In genomic region chr3:158110658-158111018, GRCh38 we compare ENCODE assay signal across 8 cellular contexts. TPM values are rescaled to one million over a fixed set of nuclear protein-coding genes. Genes with fewer than 3 reads are reported as not detected.
A peak's percentile ranks its signal among the peaks of the same experiment; 100 is the strongest.
DNase-seq lines count a peak whose midpoint lies in the region; ATAC-seq, FAIRE-seq and TF ChIP-seq lines count a peak whose summit lies in the region.

No MANE protein-coding gene starts in this region.

- DNase-seq in DMS 273 (lab: John Stamatoyannopoulos, UW; ENCODE audit: unreplicated experiment) (peak; percentile 98), SIG-M5 (lab: John Stamatoyannopoulos, UW) (no peak), H54 (ENCODE audit: insufficient read length, low spot score) (no peak), GM19238 (ENCODE audit: insufficient read length, low spot score) (no peak), COLO668 (lab: John Stamatoyannopoulos, UW; ENCODE audit: unreplicated experiment) (no peak)

- peak overlapping the region; percentile 44 for H3K9ac ChIP-seq in muscle layer of colon (ENCODE audit: low read length)

- peaks cover 52% of the 10 kb centered on the region for H3K27me3 Mint-ChIP-seq in brain

- H3K36me3 Mint-ChIP-seq in brain = peaks cover 18% of the 10 kb centered on the region

- FAIRE-seq in H54 (lab: Jason Lieb, UNC) = no peak

- peak overlapping the region; percentile 91 to 96 (median 92) for H3K4me3 Mint-ChIP-seq in brain

- H3K27me3 ChIP-seq in muscle layer of colon (ENCODE audit: control insufficient read depth in 1 of 2, insufficient read depth in 2 of 2, low read length in 2 of 2) = peaks cover 35 to 39% of the 10 kb centered on the region in 2 donors

- H3K27ac ChIP-seq in muscle layer of colon (ENCODE audit: low read depth, low read length) = peak overlapping the region; percentile 45

- no peak for TF ChIP-seq POLR2A in H54 (IDR thresholded peaks at IDR 0.05; ENCODE audit: low read depth, low read length)

- H3K9me3 ChIP-seq in muscle layer of colon (ENCODE audit: low read length) = no peaks in the 10 kb centered on the region

- no peaks in the 10 kb centered on the region for H3K36me3 ChIP-seq in muscle layer of colon (ENCODE audit: insufficient read depth, low read length)

- peaks cover 27% of the 10 kb centered on the region for H3K4me1 ChIP-seq in muscle layer of colon (ENCODE audit: insufficient read depth, low read length)

- peaks cover 49% of the 10 kb centered on the region for H3K4me1 Mint-ChIP-seq in brain

- peaks cover 17 to 23% (median 20%) of the 10 kb centered on the region in 5 experiments for H3K9me3 Mint-ChIP-seq in brain

- TF ChIP-seq CTCF in brain (conservative IDR thresholded peaks at IDR 0.05) = no peak

- ATAC-seq in HG03378 (IDR thresholded peaks at IDR 0.05; ENCODE audit: unreplicated experiment) = peak; percentile 8

- H3K4me3 ChIP-seq in muscle layer of colon (ENCODE audit: low read depth in 1 of 2, low read length in 2 of 2) = peak overlapping the region; percentile 72 to 85

- H3K27ac Mint-ChIP-seq in brain = peak overlapping the region; percentile 71 to 97 (median 90)

RNA-seq across cellular contexts. Expression of gene RSRC1, which starts 0.7 kb away (rescaled TPM):
- polyA plus RNA-seq in brain (ENCODE audit: insufficient read depth, low read depth, low replicate concordance) = 26.7 TPM

RNA-seq across cellular contexts. Expression of gene SHOX2, which starts 4.4 kb away (rescaled TPM):
- polyA plus RNA-seq in brain (ENCODE audit: insufficient read depth, low read depth, low replicate concordance) = 4.9 TPM
